In the genomic region with DNA sequence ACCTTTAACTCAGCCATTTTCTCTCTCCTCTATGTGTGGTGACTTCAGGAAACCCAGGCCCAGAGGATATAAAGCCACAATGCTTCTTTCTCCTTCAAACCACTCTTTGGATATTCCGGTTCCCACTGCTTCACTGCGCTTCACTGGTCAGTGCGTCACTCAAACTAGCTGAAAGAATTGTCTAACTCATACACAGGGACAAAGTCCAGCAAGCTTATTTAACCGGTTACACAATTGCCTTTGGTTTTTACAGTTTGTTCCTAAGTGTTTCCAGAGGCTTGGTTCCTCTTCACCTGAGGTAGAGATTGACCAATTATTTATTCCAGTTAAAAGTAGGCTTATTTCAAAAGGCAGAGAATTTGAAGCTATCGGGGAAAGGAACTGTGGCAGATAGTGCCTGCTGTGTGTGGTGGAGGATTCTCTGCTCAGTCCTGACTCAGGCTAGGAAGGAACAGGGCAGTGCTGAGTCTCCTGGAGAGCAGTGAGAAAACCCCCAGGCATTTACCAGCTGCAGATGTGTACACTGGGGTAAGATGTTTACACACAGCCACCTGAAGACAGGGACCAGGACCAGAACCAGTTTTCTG, we compare ENCODE assay signal across 1 cellular context.
TF ChIP-seq lines count a peak whose summit lies in the region.

Gene HGD (minus strand): TSS at position 145 of the 587 bp plus-strand sequence. CDS start 128 bp downstream, at position 17.

TF ChIP-seq in HepG2, 621 proteins besides CTCF, POLR2A, EP300 and RAD21 (continued from another document and continues in another):
- TF ChIP-seq TARDBP (CRISPR knock-in tag; IDR thresholded peaks at IDR 0.05) (peak; percentile 66; the same call in 1 of the 2 replicates), ZNF775 (CRISPR knock-in tag; IDR thresholded peaks at IDR 0.05; ENCODE audit: borderline replicate concordance) (no peak), ZBTB43 (CRISPR knock-in tag; conservative IDR thresholded peaks at IDR 0.05) (0 out of 2 replicates have a peak, but pooled peaks have one; percentile 73), RBM22 (optimal IDR thresholded peaks at IDR 0.05; ENCODE audit: low read length) (no peak), HDAC1 (CRISPR knock-in tag; IDR thresholded peaks at IDR 0.05) (peak; percentile 86), NFE2L2 (IDR thresholded peaks at IDR 0.05; ENCODE audit: low read length) (no peak), ZNF232 (CRISPR knock-in tag; IDR thresholded peaks at IDR 0.05; ENCODE audit: borderline replicate concordance) (no peak), CBX5 (CRISPR knock-in tag; IDR thresholded peaks at IDR 0.05; ENCODE audit: borderline replicate concordance) (peak; percentile 17; the same call in 1 of the 2 replicates), ZSCAN30 (CRISPR knock-in tag; IDR thresholded peaks at IDR 0.05) (no peak), HDAC2 (CRISPR knock-in tag; IDR thresholded peaks at IDR 0.05) (peak; percentile 93), ZFP1 (CRISPR knock-in tag; IDR thresholded peaks at IDR 0.05) (peak; percentile 89; the same call in 1 of the 2 replicates), ZNF496 (CRISPR knock-in tag; IDR thresholded peaks at IDR 0.05; ENCODE audit: insufficient replicate concordance) (no peak), TCF12 (IDR thresholded peaks at IDR 0.05) (no peak), TCF12 (CRISPR knock-in tag; IDR thresholded peaks at IDR 0.05) (no peak), JUND (CRISPR knock-in tag; IDR thresholded peaks at IDR 0.05) (peak; percentile 58; the same call in 1 of the 2 replicates), ZNF543 (CRISPR knock-in tag; IDR thresholded peaks at IDR 0.05) (no peak), ZBTB4 (CRISPR knock-in tag; IDR thresholded peaks at IDR 0.05; ENCODE audit: borderline replicate concordance) (no peak; the same call in 1 of the 2 replicates), CSRNP1 (CRISPR knock-in tag; IDR thresholded peaks at IDR 0.05) (no peak), HOXA7 (CRISPR knock-in tag; IDR thresholded peaks at IDR 0.05) (no peak), HOXD1 (CRISPR knock-in tag; IDR thresholded peaks at IDR 0.05) (no peak), SOX5 (CRISPR knock-in tag; IDR thresholded peaks at IDR 0.05; ENCODE audit: borderline replicate concordance) (peak; percentile 88), CREM (IDR thresholded peaks at IDR 0.05) (peak; percentile 78), CREM (CRISPR knock-in tag; IDR thresholded peaks at IDR 0.05) (no peak), SPEN (CRISPR knock-in tag; IDR thresholded peaks at IDR 0.05; ENCODE audit: low read depth) (no peak; the same call in 1 of the 2 replicates), ZNF276 (CRISPR knock-in tag; IDR thresholded peaks at IDR 0.05; ENCODE audit: low read depth) (no peak), ZNF468 (CRISPR knock-in tag; IDR thresholded peaks at IDR 0.05) (no peak), ZBTB40 (IDR thresholded peaks at IDR 0.05) (no peak), ZBTB40 (CRISPR knock-in tag; IDR thresholded peaks at IDR 0.05) (no peak; the same call in 1 of the 2 replicates)
- TF ChIP-seq, protein P1, sequence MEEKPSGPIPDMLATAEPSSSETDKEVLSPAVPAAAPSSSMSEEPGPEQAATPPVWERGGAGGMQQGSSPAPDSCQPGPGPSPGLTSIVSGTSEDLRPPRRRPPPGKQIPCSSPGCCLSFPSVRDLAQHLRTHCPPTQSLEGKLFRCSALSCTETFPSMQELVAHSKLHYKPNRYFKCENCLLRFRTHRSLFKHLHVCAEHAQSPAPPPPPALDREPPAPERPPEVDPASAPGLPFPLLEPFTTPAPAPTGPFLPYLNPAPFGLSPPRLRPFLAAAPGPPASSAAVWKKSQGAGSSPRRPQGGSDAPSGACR (CRISPR knock-in tag; IDR thresholded peaks at IDR 0.05), result no peak
- TF ChIP-seq, protein P2, sequence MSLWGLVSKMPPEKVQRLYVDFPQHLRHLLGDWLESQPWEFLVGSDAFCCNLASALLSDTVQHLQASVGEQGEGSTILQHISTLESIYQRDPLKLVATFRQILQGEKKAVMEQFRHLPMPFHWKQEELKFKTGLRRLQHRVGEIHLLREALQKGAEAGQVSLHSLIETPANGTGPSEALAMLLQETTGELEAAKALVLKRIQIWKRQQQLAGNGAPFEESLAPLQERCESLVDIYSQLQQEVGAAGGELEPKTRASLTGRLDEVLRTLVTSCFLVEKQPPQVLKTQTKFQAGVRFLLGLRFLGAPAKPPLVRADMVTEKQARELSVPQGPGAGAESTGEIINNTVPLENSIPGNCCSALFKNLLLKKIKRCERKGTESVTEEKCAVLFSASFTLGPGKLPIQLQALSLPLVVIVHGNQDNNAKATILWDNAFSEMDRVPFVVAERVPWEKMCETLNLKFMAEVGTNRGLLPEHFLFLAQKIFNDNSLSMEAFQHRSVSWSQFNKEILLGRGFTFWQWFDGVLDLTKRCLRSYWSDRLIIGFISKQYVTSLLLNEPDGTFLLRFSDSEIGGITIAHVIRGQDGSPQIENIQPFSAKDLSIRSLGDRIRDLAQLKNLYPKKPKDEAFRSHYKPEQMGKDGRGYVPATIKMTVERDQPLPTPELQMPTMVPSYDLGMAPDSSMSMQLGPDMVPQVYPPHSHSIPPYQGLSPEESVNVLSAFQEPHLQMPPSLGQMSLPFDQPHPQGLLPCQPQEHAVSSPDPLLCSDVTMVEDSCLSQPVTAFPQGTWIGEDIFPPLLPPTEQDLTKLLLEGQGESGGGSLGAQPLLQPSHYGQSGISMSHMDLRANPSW (CRISPR knock-in tag; IDR thresholded peaks at IDR 0.05; ENCODE audit: borderline replicate concordance), result no peak
- TF ChIP-seq, protein P3, sequence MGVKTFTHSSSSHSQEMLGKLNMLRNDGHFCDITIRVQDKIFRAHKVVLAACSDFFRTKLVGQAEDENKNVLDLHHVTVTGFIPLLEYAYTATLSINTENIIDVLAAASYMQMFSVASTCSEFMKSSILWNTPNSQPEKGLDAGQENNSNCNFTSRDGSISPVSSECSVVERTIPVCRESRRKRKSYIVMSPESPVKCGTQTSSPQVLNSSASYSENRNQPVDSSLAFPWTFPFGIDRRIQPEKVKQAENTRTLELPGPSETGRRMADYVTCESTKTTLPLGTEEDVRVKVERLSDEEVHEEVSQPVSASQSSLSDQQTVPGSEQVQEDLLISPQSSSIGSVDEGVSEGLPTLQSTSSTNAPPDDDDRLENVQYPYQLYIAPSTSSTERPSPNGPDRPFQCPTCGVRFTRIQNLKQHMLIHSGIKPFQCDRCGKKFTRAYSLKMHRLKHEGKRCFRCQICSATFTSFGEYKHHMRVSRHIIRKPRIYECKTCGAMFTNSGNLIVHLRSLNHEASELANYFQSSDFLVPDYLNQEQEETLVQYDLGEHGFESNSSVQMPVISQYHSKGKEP (CRISPR knock-in tag; IDR thresholded peaks at IDR 0.05), result no peak
